ENCODE assay signal across 17 cellular contexts in genomic region chr21:45304945-45305344, GRCh38. TPM values are rescaled to one million over a fixed set of nuclear protein-coding genes. Genes with fewer than 3 reads are reported as not detected.
A peak's percentile ranks its signal among the peaks of the same experiment; 100 is the strongest.
DNase-seq lines count a peak whose midpoint lies in the region; ATAC-seq and TF ChIP-seq lines count a peak whose summit lies in the region.
"Had no signal": no experiment of that assay in that cellular context is flagged by ENCODE, and none has a peak within 500 bp of the region (broad histone marks: within the 10 kb centered on the region; RNA-seq: fewer than 3 reads in every experiment).

No MANE protein-coding gene starts in this region.

- no peak overlapping the region for H2AK5ac ChIP-seq in mesenchymal stem cell (ENCODE audit: low read length, severe bottlenecking)

- H3K27me3 ChIP-seq in BE2C (no peaks in the 10 kb centered on the region), DND-41 (ENCODE audit: insufficient read depth, low read length, poor library complexity) (no peaks in the 10 kb centered on the region), mesenchymal stem cell (ENCODE audit: control insufficient read depth in 1 of 2, insufficient read depth in 1 of 2, low read length in 2 of 2) (no peaks in the 10 kb centered on the region), HAP-1 (ENCODE audit: low read depth) (no peaks in the 10 kb centered on the region)

- H3K9me3 Mint-ChIP-seq in activated naive CD8-positive, alpha-beta T cell treated with anti-CD3 and anti-CD28 coated beads for 36 hours, result no peaks in the 10 kb centered on the region
- H3K9me3 Mint-ChIP-seq: IgD-negative memory B cell had no signal

- H3K79me1 ChIP-seq in mesenchymal stem cell (replicated peaks; ENCODE audit: low read length, poor library complexity, severe bottlenecking), result peaks cover 1% of the 10 kb centered on the region

- peaks cover 13% of the 10 kb centered on the region for H3K4me1 Mint-ChIP-seq in activated naive CD8-positive, alpha-beta T cell treated with anti-CD3 and anti-CD28 coated beads for 36 hours
- H3K4me1 Mint-ChIP-seq: IgD-negative memory B cell had no signal

- peaks cover 9% of the 10 kb centered on the region for H3K27me3 Mint-ChIP-seq in activated naive CD8-positive, alpha-beta T cell treated with anti-CD3 and anti-CD28 coated beads for 36 hours

- H3K18ac ChIP-seq in mesenchymal stem cell (ENCODE audit: low read depth in 1 of 2, low read length in 2 of 2), result peak overlapping the region in 1 of 2 experiments; percentile 37

- H2AFZ ChIP-seq in DND-41 (ENCODE audit: low read depth, low read length), result no peak overlapping the region
- no peak overlapping the region for H2AFZ ChIP-seq in mesenchymal stem cell (ENCODE audit: low read depth, low read length)

- in situ Hi-C loops in HAP-1 (cut with MboI; ENCODE audit: low sequenced_read_pairs), result loop anchor here (5.0 kb wide), 1 partner anchor 127 kb away; no protein-coding TSS in a partner anchor

- H3K79me2 ChIP-seq in DND-41 (ENCODE audit: insufficient read depth, low read length), result no peaks in the 10 kb centered on the region

- H3K4ac ChIP-seq in mesenchymal stem cell (ENCODE audit: low read depth in 1 of 2, low read length in 2 of 2), result peak overlapping the region in 1 of 2 experiments; percentile 19

- H3K27ac Mint-ChIP-seq in activated naive CD8-positive, alpha-beta T cell treated with anti-CD3 and anti-CD28 coated beads for 36 hours, result peak overlapping the region; percentile 54

- peak overlapping the region; percentile 86 for H2BK15ac ChIP-seq in mesenchymal stem cell (ENCODE audit: low read depth, poor library complexity, severe bottlenecking)

- no peaks in the 10 kb centered on the region for H3K9me3 ChIP-seq in BE2C
- no peaks in the 10 kb centered on the region for H3K9me3 ChIP-seq in DND-41 (ENCODE audit: insufficient read depth, low read length, severe bottlenecking)
- H3K9me3 ChIP-seq in mesenchymal stem cell (ENCODE audit: control insufficient read depth, low read length), result no peaks in the 10 kb centered on the region
- H3K9me3 ChIP-seq in HAP-1, result no peaks in the 10 kb centered on the region

- H3K4me3 ChIP-seq in BE2C (ENCODE audit: low read depth, low read length), result no peak overlapping the region
- no peak overlapping the region for H3K4me3 ChIP-seq in DND-41 (ENCODE audit: low read depth in 1 of 2, low read length in 2 of 2)
- no peak overlapping the region for H3K4me3 ChIP-seq in mesenchymal stem cell (ENCODE audit: insufficient read depth in 1 of 2, low read depth in 1 of 2, low read length in 2 of 2)
- no peak overlapping the region for H3K4me3 ChIP-seq in HAP-1

- no peak overlapping the region for H3K14ac ChIP-seq in mesenchymal stem cell (ENCODE audit: low read length in 2 of 2)

- peak overlapping the region; percentile 10 for H4K91ac ChIP-seq in mesenchymal stem cell (ENCODE audit: low read length)

- H3K27ac ChIP-seq in DND-41 (ENCODE audit: low read length), result no peak overlapping the region
- no peak overlapping the region for H3K27ac ChIP-seq in mesenchymal stem cell (ENCODE audit: low read length, poor library complexity, severe bottlenecking)

- WGBS in mesenchymal stem cell, result 89% methylated on average over 6 of the region's 7 CpGs

- peak; percentile 49; the same call in 1 of the 3 replicates for ATAC-seq in DND-41 (ENCODE audit: insufficient read depth, low read depth)

- H2BK120ac ChIP-seq in mesenchymal stem cell (ENCODE audit: low read depth, low read length), result no peak overlapping the region

- peak overlapping the region; percentile 87 to 97 for H2BK12ac ChIP-seq in mesenchymal stem cell (ENCODE audit: low read length in 2 of 2)

- H2BK5ac ChIP-seq in mesenchymal stem cell (ENCODE audit: low read depth, low read length, poor library complexity, severe bottlenecking), result no peak overlapping the region

- no peak overlapping the region for H3K23ac ChIP-seq in mesenchymal stem cell (ENCODE audit: low read length in 2 of 2)

- H3K4me2 ChIP-seq in DND-41 (ENCODE audit: insufficient read depth, low read length), result no peak overlapping the region
- H3K4me2 ChIP-seq in mesenchymal stem cell (ENCODE audit: low read length, poor library complexity, severe bottlenecking), result no peak overlapping the region

- no peaks in the 10 kb centered on the region for H3K4me1 ChIP-seq in BE2C
- no peaks in the 10 kb centered on the region for H3K4me1 ChIP-seq in DND-41 (ENCODE audit: insufficient read depth, low read length)
- peaks cover 61% of the 10 kb centered on the region for H3K4me1 ChIP-seq in mesenchymal stem cell (ENCODE audit: control insufficient read depth, insufficient read depth, low read depth, low read length)
- no peaks in the 10 kb centered on the region for H3K4me1 ChIP-seq in HAP-1

- H3K9ac ChIP-seq in DND-41 (ENCODE audit: low read depth, low read length) (no peak overlapping the region), mesenchymal stem cell (ENCODE audit: low read length) (no peak overlapping the region)

- H3K36me3 ChIP-seq in BE2C (no peaks in the 10 kb centered on the region), DND-41 (ENCODE audit: insufficient read depth, low read length) (no peaks in the 10 kb centered on the region), mesenchymal stem cell (ENCODE audit: control insufficient read depth in 1 of 2, insufficient read depth in 2 of 2, low read depth in 1 of 2, low read length in 2 of 2) (peaks cover 0 to 6% of the 10 kb centered on the region in 2 experiments), HAP-1 (replicated peaks) (no peaks in the 10 kb centered on the region)

- no peak for TF ChIP-seq CTCF in BE2C (IDR thresholded peaks at IDR 0.05; ENCODE audit: low read depth, low read length)
- no peak for TF ChIP-seq CTCF in DND-41 (IDR thresholded peaks at IDR 0.05; ENCODE audit: borderline replicate concordance, extremely low read depth, low read length, poor library complexity, severe bottlenecking)

- no peaks in the 10 kb centered on the region for H3K36me3 Mint-ChIP-seq in activated naive CD8-positive, alpha-beta T cell treated with anti-CD3 and anti-CD28 coated beads for 36 hours
- H3K36me3 Mint-ChIP-seq: IgD-negative memory B cell had no signal

- DNase-seq in BE2C (peak; percentile 5), DND-41 (no peak), mesenchymal stem cell (no peak), COR-L47 (lab: John Stamatoyannopoulos, UW) (no peak), NCI-H187 treated with DMSO at 0.1 percent for 48 hours (lab: John Stamatoyannopoulos, UW) (no peak), HAP-1 (ENCODE audit: low spot score in 2 of 2) (no peak), superior temporal gyrus (ENCODE audit: extremely low spot score) (no peak)
- DNase-seq in activated naive CD8-positive, alpha-beta T cell treated with anti-CD3 and anti-CD28 coated beads for 36 hours, result peak; percentile 39
- DNase-seq: AML-193; DMS79; effector CD8-positive, alpha-beta T cell; HCEC 1CT; NCI-H2171; NK-92 treated with Interleukin-12 subunit alpha and Interleukin-12 subunit beta, amount 100 ng/mL, for 24 hours; small intestine; substantia nigra had no signal

- H4K20me1 ChIP-seq in DND-41 (ENCODE audit: insufficient read depth, low read length), result no peaks in the 10 kb centered on the region; the same call in 1 of the 2 replicates

- H3K4me3 Mint-ChIP-seq in activated naive CD8-positive, alpha-beta T cell treated with anti-CD3 and anti-CD28 coated beads for 36 hours, result no peak overlapping the region

- no peak overlapping the region for H4K8ac ChIP-seq in mesenchymal stem cell (ENCODE audit: low read length)

RNA-seq across cellular contexts. Expression of gene POFUT2, which starts 17.2 kb away (rescaled TPM):
- polyA plus RNA-seq in BE2C (2012; ENCODE audit: insufficient read depth, insufficient read length, low read depth), result 83.0 TPM
- 10 to 100 TPM; 11.6 to 13.3 TPM for total RNA-seq in activated naive CD8-positive, alpha-beta T cell treated with anti-CD3 and anti-CD28 coated beads for 36 hours
- polyA plus RNA-seq in mesenchymal stem cell (2013, experiment 1 of 2), result 75.1 TPM
- 76.3 TPM for polyA plus RNA-seq in mesenchymal stem cell (2013, experiment 2 of 2)

Comparison
In these comparisons a context has a peak if more than half of its experiments do, and no peak if none do; other contexts are left out.
1. DNase-seq: peak in BE2C (single experiment) and activated naive CD8-positive, alpha-beta T cell treated with anti-CD3 and anti-CD28 coated beads for 36 hours (single experiment); none in DND-41 (single experiment), mesenchymal stem cell (single experiment), COR-L47 (single experiment), NCI-H187 treated with DMSO at 0.1 percent for 48 hours (single experiment), HAP-1 (0 of 2) and superior temporal gyrus (single experiment).